ENCODE assay signal across 1 cellular context in genomic region chr1:233113009-233113712, GRCh38.
TF ChIP-seq lines count a peak whose summit lies in the region.

No MANE protein-coding gene starts in this region.

TF ChIP-seq in SK-N-SH, 30 proteins besides CTCF, POLR2A, EP300 and RAD21 (continued from another document):
- TF ChIP-seq FOXJ3 (CRISPR knock-in tag; IDR thresholded peaks at IDR 0.05) (no peak), ZBTB33 (IDR thresholded peaks at IDR 0.05; ENCODE audit: borderline replicate concordance, low read depth) (peak; percentile 90; the same call in 1 of the 2 replicates), IRF3 (IDR thresholded peaks at IDR 0.05; ENCODE audit: low read depth, low read length) (no peak), NFIC (IDR thresholded peaks at IDR 0.05; ENCODE audit: borderline replicate concordance) (peak; percentile 98), RCOR1 (IDR thresholded peaks at IDR 0.05; ENCODE audit: low read length) (no peak), CHD2 (IDR thresholded peaks at IDR 0.05; ENCODE audit: low read length, partially characterized antibody) (no peak), RFX5 (IDR thresholded peaks at IDR 0.05; ENCODE audit: low read length) (no peak)
